21 cellular contexts compared by ENCODE assay signal in the genomic region with DNA sequence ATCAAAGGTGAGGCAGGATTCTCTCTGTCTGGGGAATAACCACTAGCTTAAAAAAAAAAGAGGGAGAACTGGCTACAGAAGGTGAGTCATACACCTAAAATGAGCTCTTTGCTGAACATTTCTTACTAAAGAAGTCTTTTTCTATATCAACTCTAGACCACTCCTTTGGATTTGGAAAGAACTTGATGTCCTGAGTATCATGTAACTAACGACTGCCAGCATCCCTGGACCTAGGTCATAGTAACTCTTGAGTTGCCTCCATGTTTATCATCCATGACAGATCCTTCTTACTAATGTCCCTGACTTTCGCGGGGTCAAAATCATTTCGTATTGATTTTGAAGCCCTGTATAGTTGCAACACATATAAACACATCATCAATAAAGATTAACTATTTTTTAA.
"Had no signal": no experiment of that assay in that cellular context is flagged by ENCODE, and none has a peak within 500 bp of the region (broad histone marks: within the 10 kb centered on the region; RNA-seq: fewer than 3 reads in every experiment).

No MANE protein-coding gene starts in this region.

- H3K27ac ChIP-seq: body of pancreas, dorsolateral prefrontal cortex, epithelial cell of prostate, left ventricle myocardium inferior, spleen, upper lobe of right lung had no signal

- H3K4me1 ChIP-seq: left ventricle myocardium inferior, upper lobe of right lung had no signal

- H3K27me3 ChIP-seq: body of pancreas, dorsolateral prefrontal cortex, spleen, upper lobe of right lung had no signal

- DNase-seq: activated CD4-positive, alpha-beta T cell treated with anti-CD3 and anti-CD28 coated beads, Interleukin-2, amount 10 ng/mL, durations not matched to agents 24 days and 14 days; activated CD8-positive, alpha-beta memory T cell treated with anti-CD3 and anti-CD28 coated beads, Interleukin-2, amount 50 U/mL, for 4 hours; activated CD8-positive, alpha-beta T cell treated with anti-CD3 and anti-CD28 coated beads, Interleukin-2, amount 10 ng/mL, durations not matched to agents 7 days and 5 days; activated effector memory CD4-positive, alpha-beta T cell treated with Interleukin-2 at 50 U/mL for 16 hours; activated naive CD4-positive, alpha-beta T cell treated with anti-CD3 and anti-CD28 coated beads, Interleukin-2, amount 10 ng/mL, durations not matched to agents 7 days and 5 days; activated T-cell treated with anti-CD3 and anti-CD28 coated beads, Interleukin-2, amount 50 U/mL, for 4 hours; body of pancreas; central memory CD4-positive, alpha-beta T cell; dorsolateral prefrontal cortex; foreskin melanocyte; left ventricle myocardium inferior; occipital lobe; posterior cingulate gyrus; retina; spleen; stimulated activated CD4-positive, alpha-beta T cell treated with anti-CD3 and anti-CD28 coated beads, Interleukin-4, amount 100 ng/mL, for 4 hours; T1000; upper lobe of right lung had no signal

- FAIRE-seq: colon had no signal

- H3K4me3 ChIP-seq: body of pancreas, dorsolateral prefrontal cortex, left ventricle myocardium inferior, spleen, upper lobe of right lung had no signal

- ATAC-seq: activated CD8-positive, alpha-beta T cell treated with anti-CD3 and anti-CD28 coated beads, Interleukin-2, amount 10 ng/mL, durations not matched to agents 7 days and 5 days; activated T-cell treated with anti-CD3 and anti-CD28 coated beads, Interleukin-2, amount 50 U/mL, for 4 hours; body of pancreas; stimulated activated memory B cell treated with anti-CD40 and anti-IgM and Interleukin-4, amounts not matched to agents 10 μg/mL and 1 μg/mL and 100 μg/mL, for 72 hours; upper lobe of right lung had no signal

- H3K9me3 ChIP-seq: body of pancreas, left ventricle myocardium inferior, spleen, upper lobe of right lung had no signal
